In genomic region chr1:6579374-6580118, GRCh38 we compare ENCODE assay signal across 1 cellular context.
TF ChIP-seq lines count a peak whose summit lies in the region.

TSS of gene ZBTB48 (plus strand) at chr1:6579994. CDS start at chr1:6580610, 616 bp downstream.

TF ChIP-seq in HepG2, 621 proteins besides CTCF, POLR2A, EP300 and RAD21 (continued from another document and continues in another):
- TF ChIP-seq, protein P1, sequence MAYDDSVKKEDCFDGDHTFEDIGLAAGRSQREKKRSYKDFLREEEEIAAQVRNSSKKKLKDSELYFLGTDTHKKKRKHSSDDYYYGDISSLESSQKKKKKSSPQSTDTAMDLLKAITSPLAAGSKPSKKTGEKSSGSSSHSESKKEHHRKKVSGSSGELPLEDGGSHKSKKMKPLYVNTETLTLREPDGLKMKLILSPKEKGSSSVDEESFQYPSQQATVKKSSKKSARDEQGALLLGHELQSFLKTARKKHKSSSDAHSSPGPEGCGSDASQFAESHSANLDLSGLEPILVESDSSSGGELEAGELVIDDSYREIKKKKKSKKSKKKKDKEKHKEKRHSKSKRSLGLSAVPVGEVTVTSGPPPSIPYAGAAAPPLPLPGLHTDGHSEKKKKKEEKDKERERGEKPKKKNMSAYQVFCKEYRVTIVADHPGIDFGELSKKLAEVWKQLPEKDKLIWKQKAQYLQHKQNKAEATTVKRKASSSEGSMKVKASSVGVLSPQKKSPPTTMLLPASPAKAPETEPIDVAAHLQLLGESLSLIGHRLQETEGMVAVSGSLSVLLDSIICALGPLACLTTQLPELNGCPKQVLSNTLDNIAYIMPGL (CRISPR knock-in tag; IDR thresholded peaks at IDR 0.05; ENCODE audit: borderline replicate concordance in 1 of 2, low read depth in 1 of 2), result 0 out of 4 replicates have a peak, but pooled peaks have one; percentile 20 to 23
- TF ChIP-seq NRL (CRISPR knock-in tag; IDR thresholded peaks at IDR 0.05; ENCODE audit: borderline replicate concordance) (no peak), TFE3 (CRISPR knock-in tag; IDR thresholded peaks at IDR 0.05) (0 out of 2 replicates have a peak, but pooled peaks have one; percentile 10), ZNF746 (CRISPR knock-in tag; IDR thresholded peaks at IDR 0.05) (no peak), AGO1 (IDR thresholded peaks at IDR 0.05; ENCODE audit: low read depth, low read length, poor library complexity, severe bottlenecking) (no peak), ZNF761 (CRISPR knock-in tag; conservative IDR thresholded peaks at IDR 0.05) (no peak), MED8 (CRISPR knock-in tag; IDR thresholded peaks at IDR 0.05; ENCODE audit: insufficient replicate concordance) (no peak), CBX1 (IDR thresholded peaks at IDR 0.05; ENCODE audit: low read depth) (no peak), CEBPB (IDR thresholded peaks at IDR 0.05; ENCODE audit: borderline replicate concordance, low read depth, low read length) (no peak), HMG20A (CRISPR knock-in tag; IDR thresholded peaks at IDR 0.05; ENCODE audit: borderline replicate concordance) (no peak), FUBP1 (CRISPR knock-in tag; IDR thresholded peaks at IDR 0.05; ENCODE audit: borderline replicate concordance) (no peak), SRSF1 (optimal IDR thresholded peaks at IDR 0.05; ENCODE audit: low read depth, low read length) (no peak), PLSCR1 (CRISPR knock-in tag; IDR thresholded peaks at IDR 0.05; ENCODE audit: borderline replicate concordance) (no peak), ZNF3 (CRISPR knock-in tag; IDR thresholded peaks at IDR 0.05) (no peak), ZBTB21 (CRISPR knock-in tag; IDR thresholded peaks at IDR 0.05) (peak; percentile 94), ZNF30 (CRISPR knock-in tag; IDR thresholded peaks at IDR 0.05) (no peak), MXD1 (CRISPR knock-in tag; IDR thresholded peaks at IDR 0.05) (peak; percentile 45), CREB3 (CRISPR knock-in tag; IDR thresholded peaks at IDR 0.05) (no peak), NBN (conservative IDR thresholded peaks at IDR 0.05) (no peak), ZNF773 (CRISPR knock-in tag; IDR thresholded peaks at IDR 0.05; ENCODE audit: borderline replicate concordance) (0 out of 2 replicates have a peak, but pooled peaks have one; percentile 42), RAD51 (IDR thresholded peaks at IDR 0.05; ENCODE audit: borderline replicate concordance) (no peak), ZNF12 (CRISPR knock-in tag; IDR thresholded peaks at IDR 0.05) (peak; percentile 77), NFKB2 (CRISPR knock-in tag; IDR thresholded peaks at IDR 0.05; ENCODE audit: borderline replicate concordance) (no peak), CCAR2 (optimal IDR thresholded peaks at IDR 0.05; ENCODE audit: low read depth, low read length) (no peak), HNRNPH1 (optimal IDR thresholded peaks at IDR 0.05; ENCODE audit: low read depth, low read length) (no peak), MTA1 (CRISPR knock-in tag; IDR thresholded peaks at IDR 0.05; ENCODE audit: borderline replicate concordance) (0 out of 2 replicates have a peak, but pooled peaks have one; percentile 28), TRIM22 (IDR thresholded peaks at IDR 0.05) (no peak), CBX5 (CRISPR knock-in tag; IDR thresholded peaks at IDR 0.05; ENCODE audit: borderline replicate concordance) (0 out of 2 replicates have a peak, but pooled peaks have one; percentile 43), KAT8 (CRISPR knock-in tag; IDR thresholded peaks at IDR 0.05) (peak; percentile 59; the same call in 1 of the 2 replicates), GMEB1 (CRISPR knock-in tag; IDR thresholded peaks at IDR 0.05; ENCODE audit: borderline replicate concordance) (peak; percentile 91), SPEN (CRISPR knock-in tag; IDR thresholded peaks at IDR 0.05; ENCODE audit: low read depth) (peak; percentile 73; the same call in 1 of the 2 replicates), ZNF720 (CRISPR knock-in tag; IDR thresholded peaks at IDR 0.05) (no peak), KMT2B (CRISPR knock-in tag; IDR thresholded peaks at IDR 0.05) (peak; percentile 53; the same call in 1 of the 2 replicates), HNF4A (CRISPR knock-in tag; IDR thresholded peaks at IDR 0.05) (peak; percentile 50), ZSCAN25 (CRISPR knock-in tag; IDR thresholded peaks at IDR 0.05) (no peak), ZZZ3 (CRISPR knock-in tag; IDR thresholded peaks at IDR 0.05; ENCODE audit: borderline replicate concordance) (peak; percentile 20; the same call in 1 of the 2 replicates), GATAD2A (CRISPR knock-in tag; IDR thresholded peaks at IDR 0.05) (no peak; the same call in 1 of the 2 replicates), ZNF180 (CRISPR knock-in tag; IDR thresholded peaks at IDR 0.05; ENCODE audit: borderline replicate concordance, low read depth) (no peak), PHF5A (CRISPR knock-in tag; IDR thresholded peaks at IDR 0.05; ENCODE audit: low read depth, unreplicated experiment) (no peak), ZKSCAN1 (IDR thresholded peaks at IDR 0.05; ENCODE audit: low read length) (no peak), ZNF563 (CRISPR knock-in tag; IDR thresholded peaks at IDR 0.05) (peak; percentile 52; the same call in 1 of the 2 replicates), ZNF512 (CRISPR knock-in tag; IDR thresholded peaks at IDR 0.05) (no peak), SMARCE1 (IDR thresholded peaks at IDR 0.05; ENCODE audit: borderline replicate concordance) (no peak), NPAS2 (CRISPR knock-in tag; IDR thresholded peaks at IDR 0.05; ENCODE audit: borderline replicate concordance) (no peak), ZNF382 (CRISPR knock-in tag; IDR thresholded peaks at IDR 0.05; ENCODE audit: borderline replicate concordance) (no peak)
- TF ChIP-seq, protein P2, sequence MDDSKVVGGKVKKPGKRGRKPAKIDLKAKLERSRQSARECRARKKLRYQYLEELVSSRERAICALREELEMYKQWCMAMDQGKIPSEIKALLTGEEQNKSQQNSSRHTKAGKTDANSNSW (CRISPR knock-in tag; IDR thresholded peaks at IDR 0.05; ENCODE audit: borderline replicate concordance), result no peak
- TF ChIP-seq, protein P3, sequence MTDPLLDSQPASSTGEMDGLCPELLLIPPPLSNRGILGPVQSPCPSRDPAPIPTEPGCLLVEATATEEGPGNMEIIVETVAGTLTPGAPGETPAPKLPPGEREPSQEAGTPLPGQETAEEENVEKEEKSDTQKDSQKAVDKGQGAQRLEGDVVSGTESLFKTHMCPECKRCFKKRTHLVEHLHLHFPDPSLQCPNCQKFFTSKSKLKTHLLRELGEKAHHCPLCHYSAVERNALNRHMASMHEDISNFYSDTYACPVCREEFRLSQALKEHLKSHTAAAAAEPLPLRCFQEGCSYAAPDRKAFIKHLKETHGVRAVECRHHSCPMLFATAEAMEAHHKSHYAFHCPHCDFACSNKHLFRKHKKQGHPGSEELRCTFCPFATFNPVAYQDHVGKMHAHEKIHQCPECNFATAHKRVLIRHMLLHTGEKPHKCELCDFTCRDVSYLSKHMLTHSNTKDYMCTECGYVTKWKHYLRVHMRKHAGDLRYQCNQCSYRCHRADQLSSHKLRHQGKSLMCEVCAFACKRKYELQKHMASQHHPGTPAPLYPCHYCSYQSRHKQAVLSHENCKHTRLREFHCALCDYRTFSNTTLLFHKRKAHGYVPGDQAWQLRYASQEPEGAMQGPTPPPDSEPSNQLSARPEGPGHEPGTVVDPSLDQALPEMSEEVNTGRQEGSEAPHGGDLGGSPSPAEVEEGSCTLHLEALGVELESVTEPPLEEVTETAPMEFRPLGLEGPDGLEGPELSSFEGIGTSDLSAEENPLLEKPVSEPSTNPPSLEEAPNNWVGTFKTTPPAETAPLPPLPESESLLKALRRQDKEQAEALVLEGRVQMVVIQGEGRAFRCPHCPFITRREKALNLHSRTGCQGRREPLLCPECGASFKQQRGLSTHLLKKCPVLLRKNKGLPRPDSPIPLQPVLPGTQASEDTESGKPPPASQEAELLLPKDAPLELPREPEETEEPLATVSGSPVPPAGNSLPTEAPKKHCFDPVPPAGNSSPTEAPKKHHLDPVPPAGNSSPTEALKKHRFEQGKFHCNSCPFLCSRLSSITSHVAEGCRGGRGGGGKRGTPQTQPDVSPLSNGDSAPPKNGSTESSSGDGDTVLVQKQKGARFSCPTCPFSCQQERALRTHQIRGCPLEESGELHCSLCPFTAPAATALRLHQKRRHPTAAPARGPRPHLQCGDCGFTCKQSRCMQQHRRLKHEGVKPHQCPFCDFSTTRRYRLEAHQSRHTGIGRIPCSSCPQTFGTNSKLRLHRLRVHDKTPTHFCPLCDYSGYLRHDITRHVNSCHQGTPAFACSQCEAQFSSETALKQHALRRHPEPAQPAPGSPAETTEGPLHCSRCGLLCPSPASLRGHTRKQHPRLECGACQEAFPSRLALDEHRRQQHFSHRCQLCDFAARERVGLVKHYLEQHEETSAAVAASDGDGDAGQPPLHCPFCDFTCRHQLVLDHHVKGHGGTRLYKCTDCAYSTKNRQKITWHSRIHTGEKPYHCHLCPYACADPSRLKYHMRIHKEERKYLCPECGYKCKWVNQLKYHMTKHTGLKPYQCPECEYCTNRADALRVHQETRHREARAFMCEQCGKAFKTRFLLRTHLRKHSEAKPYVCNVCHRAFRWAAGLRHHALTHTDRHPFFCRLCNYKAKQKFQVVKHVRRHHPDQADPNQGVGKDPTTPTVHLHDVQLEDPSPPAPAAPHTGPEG (CRISPR knock-in tag; IDR thresholded peaks at IDR 0.05), result no peak
